In genomic region chr1:16413191-16413590, GRCh38 we compare ENCODE assay signal across 19 cellular contexts. TPM values are rescaled to one million over a fixed set of nuclear protein-coding genes. Genes with fewer than 3 reads are reported as not detected.
DNase-seq lines count a peak whose midpoint lies in the region; ATAC-seq, FAIRE-seq and TF ChIP-seq lines count a peak whose summit lies in the region.
"Had no signal": no experiment of that assay in that cellular context is flagged by ENCODE, and none has a peak within 500 bp of the region (broad histone marks: within the 10 kb centered on the region; RNA-seq: fewer than 3 reads in every experiment).

No MANE protein-coding gene starts in this region.

- TF ChIP-seq CTCF in D721Med (IDR thresholded peaks at IDR 0.05; ENCODE audit: insufficient read depth, missing control alignments) = no peak

- H3K4me3 Mint-ChIP-seq in stimulated activated naive B cell treated with anti-CD40 and anti-IgM and Interleukin-4, amounts not matched to agents 10 μg/mL and 1 μg/mL and 100 μg/mL, for 72 hours = no peak overlapping the region
- H3K4me3 Mint-ChIP-seq: B cell; CD4-positive, alpha-beta T cell; CD8-positive, alpha-beta T cell had no signal

- H3K9me3 Mint-ChIP-seq in stimulated activated naive B cell treated with anti-CD40 and anti-IgM and Interleukin-4, amounts not matched to agents 10 μg/mL and 1 μg/mL and 100 μg/mL, for 72 hours = no peaks in the 10 kb centered on the region
- H3K9me3 Mint-ChIP-seq: CD4-positive, alpha-beta T cell; CD8-positive, alpha-beta T cell had no signal

- ATAC-seq in stimulated activated naive B cell treated with anti-CD40 and anti-IgM and Interleukin-4, amounts not matched to agents 10 μg/mL and 1 μg/mL and 100 μg/mL, for 72 hours (replicated peaks) = no peak
- ATAC-seq in GM19467 (IDR thresholded peaks at IDR 0.05; ENCODE audit: unreplicated experiment) (no peak), HG02840 (IDR thresholded peaks at IDR 0.05; ENCODE audit: low FRiP score, unreplicated experiment) (no peak)
- ATAC-seq: A549; CD8-positive, alpha-beta T cell; GM12878 had no signal

- H3K4me1 Mint-ChIP-seq in stimulated activated naive B cell treated with anti-CD40 and anti-IgM and Interleukin-4, amounts not matched to agents 10 μg/mL and 1 μg/mL and 100 μg/mL, for 72 hours = peaks cover 0 to 8% of the 10 kb centered on the region in 2 donors
- H3K4me1 Mint-ChIP-seq: B cell had no signal

- no peaks in the 10 kb centered on the region for H3K36me3 Mint-ChIP-seq in stimulated activated naive B cell treated with anti-CD40 and anti-IgM and Interleukin-4, amounts not matched to agents 10 μg/mL and 1 μg/mL and 100 μg/mL, for 72 hours
- H3K36me3 Mint-ChIP-seq: CD8-positive, alpha-beta T cell had no signal

- peak overlapping the region; percentile 16 for H3K27ac Mint-ChIP-seq in stimulated activated naive B cell treated with anti-CD40 and anti-IgM and Interleukin-4, amounts not matched to agents 10 μg/mL and 1 μg/mL and 100 μg/mL, for 72 hours
- H3K27ac Mint-ChIP-seq: B cell; CD4-positive, alpha-beta T cell; CD8-positive, alpha-beta T cell had no signal

- DNase-seq in COLO829 (ENCODE audit: low spot score) = peak; percentile 36
- DNase-seq in RPMI7951 (ENCODE audit: low read depth) = peak; percentile 32
- peak; percentile 88 for DNase-seq in foreskin melanocyte
- DNase-seq in stimulated activated naive B cell treated with anti-CD40 and anti-IgM and Interleukin-4, amounts not matched to agents 10 μg/mL and 1 μg/mL and 100 μg/mL, for 72 hours = no peak
- DNase-seq in D721Med (ENCODE audit: insufficient read length, low spot score) = no peak
- DNase-seq: AML-193; CD4-positive, alpha-beta T cell; CD8-positive, alpha-beta T cell; COR-L47; DMS79 treated with DMSO at 0.1 percent for 48 hours had no signal

- no peak for FAIRE-seq in D721Med (lab: Jason Lieb, UNC)
- FAIRE-seq: A549, G401.6, GM12878, GM12892, GM18507 had no signal

- peaks cover 12 to 19% of the 10 kb centered on the region in 2 donors for H3K27me3 Mint-ChIP-seq in stimulated activated naive B cell treated with anti-CD40 and anti-IgM and Interleukin-4, amounts not matched to agents 10 μg/mL and 1 μg/mL and 100 μg/mL, for 72 hours
- H3K27me3 Mint-ChIP-seq: CD4-positive, alpha-beta T cell had no signal

RNA-seq across cellular contexts. Expression of gene SPATA21, which starts 24.0 kb away (rescaled TPM):
- not detected in 2 replicates for total RNA-seq in RPMI7951 (2014; rRNA removed; shearing (Covaris generic))
- total RNA-seq: A172; B cell; CD4-positive, alpha-beta T cell; CD8-positive, alpha-beta T cell had no signal

RNA-seq across cellular contexts. Expression of gene NECAP2, which starts 27.3 kb away (rescaled TPM):
- total RNA-seq in RPMI7951 (2014; rRNA removed; shearing (Covaris generic)) = 88.9 and 102 TPM in 2 replicates

RNA-seq across cellular contexts. Expression of gene SZRD1, which starts 46.1 kb away (rescaled TPM):
- total RNA-seq in RPMI7951 (2014; rRNA removed; shearing (Covaris generic)) = 77.1 and 91.3 TPM in 2 replicates

Comparison
In these comparisons a context has a peak if more than half of its experiments do, and no peak if none do; other contexts are left out.
1. DNase-seq: peak in COLO829 (single experiment), RPMI7951 (single experiment) and foreskin melanocyte (single experiment); none in stimulated activated naive B cell treated with anti-CD40 and anti-IgM and Interleukin-4, amounts not matched to agents 10 μg/mL and 1 μg/mL and 100 μg/mL, for 72 hours (single experiment) and D721Med (single experiment).